18 cellular contexts compared by ENCODE assay signal in genomic region chrX:4622768-4623167, GRCh38.
"Had no signal": no experiment of that assay in that cellular context is flagged by ENCODE, and none has a peak within 500 bp of the region (broad histone marks: within the 10 kb centered on the region; RNA-seq: fewer than 3 reads in every experiment).

No MANE protein-coding gene starts in this region.

- H3K27ac Mint-ChIP-seq: activated CD4-positive, alpha-beta T cell treated with anti-CD3 and anti-CD28 coated beads for 36 hours; activated naive CD8-positive, alpha-beta T cell; natural killer cell treated with Interleukin-12 subunit alpha and Interleukin-12 subunit beta and Interleukin-15 and Interleukin-18, amount 100 ng/mL, for 72 hours had no signal

- H3K36me3 Mint-ChIP-seq: activated naive CD8-positive, alpha-beta T cell; natural killer cell treated with Interleukin-12 subunit alpha and Interleukin-12 subunit beta and Interleukin-15 and Interleukin-18, amount 100 ng/mL, for 72 hours had no signal

- H3K27me3 Mint-ChIP-seq: activated CD4-positive, alpha-beta T cell treated with anti-CD3 and anti-CD28 coated beads for 36 hours; activated naive CD8-positive, alpha-beta T cell; natural killer cell treated with Interleukin-12 subunit alpha and Interleukin-12 subunit beta and Interleukin-15 and Interleukin-18, amount 100 ng/mL, for 72 hours had no signal

- ATAC-seq: activated CD4-positive, alpha-beta T cell treated with anti-CD3 and anti-CD28 coated beads for 36 hours; foreskin keratinocyte; left colon; lower lobe of right lung; natural killer cell treated with Interleukin-12 subunit alpha and Interleukin-12 subunit beta and Interleukin-15 and Interleukin-18, amount 100 ng/mL, for 72 hours had no signal

- DNase-seq: activated CD4-positive, alpha-beta T cell treated with anti-CD3 and anti-CD28 coated beads for 36 hours; activated CD4-positive, alpha-beta T cell treated with anti-CD3 and anti-CD28 coated beads, Interleukin-2, amount 50 U/mL, for 48 hours; activated gamma-delta T cell treated with Interleukin-2 at 50 U/mL for 16 hours; caudate nucleus; dorsolateral prefrontal cortex; foreskin keratinocyte; glutamatergic neuron; hypothalamus; islet precursor cell; left colon; lower lobe of right lung; occipital lobe; stimulated activated CD4-positive, alpha-beta T cell treated with anti-CD3 and anti-CD28 coated beads, Interleukin-12 subunit alpha, Interleukin-12 subunit beta, amount 100 ng/mL, for 4 hours; stimulated activated CD4-positive, alpha-beta T cell treated with anti-CD3 and anti-CD28 coated beads, Interleukin-1b, Interleukin-23, amount 100 ng/mL, for 48 hours; stimulated activated naive CD4-positive, alpha-beta T cell treated with Interleukin-2 at 50 U/mL for 16 hours; tibial artery had no signal

- H3K4me1 Mint-ChIP-seq: activated CD4-positive, alpha-beta T cell treated with anti-CD3 and anti-CD28 coated beads for 36 hours had no signal

- H3K4me3 Mint-ChIP-seq: activated CD4-positive, alpha-beta T cell treated with anti-CD3 and anti-CD28 coated beads for 36 hours; activated naive CD8-positive, alpha-beta T cell; natural killer cell treated with Interleukin-12 subunit alpha and Interleukin-12 subunit beta and Interleukin-15 and Interleukin-18, amount 100 ng/mL, for 72 hours had no signal

- H3K27me3 ChIP-seq: foreskin keratinocyte, tibial artery had no signal

- H3K27ac ChIP-seq: dorsolateral prefrontal cortex, foreskin keratinocyte, lower lobe of right lung, tibial artery had no signal

- H3K4me3 ChIP-seq: dorsolateral prefrontal cortex, lower lobe of right lung, tibial artery had no signal

- H3K4me1 ChIP-seq: foreskin keratinocyte, lower lobe of right lung, tibial artery had no signal

- H3K36me3 ChIP-seq: lower lobe of right lung, tibial artery had no signal

- H3K9me3 ChIP-seq: lower lobe of right lung, tibial artery had no signal
